26 cellular contexts compared by ENCODE assay signal in genomic region chr13:101811881-101812280, GRCh38.
"Had no signal": no experiment of that assay in that cellular context is flagged by ENCODE, and none has a peak within 500 bp of the region (broad histone marks: within the 10 kb centered on the region; RNA-seq: fewer than 3 reads in every experiment).

No MANE protein-coding gene starts in this region.

- DNase-seq: stimulated activated CD4-positive, alpha-beta T cell treated with anti-CD3 and anti-CD28 coated beads, Interleukin-2, amount 100 ng/mL, for 48 hours; stimulated activated CD4-positive, alpha-beta T cell treated with anti-CD3 and anti-CD28 coated beads, Interleukin-4, amount 100 ng/mL, for 1 hour; stimulated activated CD4-positive, alpha-beta T cell treated with anti-CD3 and anti-CD28 coated beads, Interleukin-4, amount 100 ng/mL, for 24 hours; stimulated activated CD4-positive, alpha-beta T cell treated with anti-CD3 and anti-CD28 coated beads, Interleukin-4, amount 100 ng/mL, for 4 hours; stimulated activated CD8-positive, alpha-beta memory T cell treated with anti-CD3 and anti-CD28 coated beads, Interleukin-4, amount 100 ng/mL, for 48 hours; stimulated activated naive B cell treated with anti-CD40 and anti-IgM and Interleukin-4, amounts not matched to agents 10 μg/mL and 1 μg/mL and 100 μg/mL, for 72 hours; stimulated activated naive CD4-positive, alpha-beta T cell; stimulated activated naive CD4-positive, alpha-beta T cell treated with Interleukin-2 at 50 U/mL for 16 hours; stimulated activated naive CD8-positive, alpha-beta T cell treated with anti-CD3 and anti-CD28 coated beads, Interleukin-15, amount 100 ng/mL, for 72 hours; stimulated activated naive CD8-positive, alpha-beta T cell treated with anti-CD3 and anti-CD28 coated beads, Interleukin-15, Interleukin-2, amounts not matched to agents 100 U/mL and 50 U/mL, for 24 hours; stomach; substantia nigra; testis; thyroid gland; tibial artery; transverse colon; trophoblast cell; upper lobe of left lung; upper lobe of right lung; uterus had no signal

- ATAC-seq: stimulated activated effector memory CD8-positive, alpha-beta T cell treated with anti-CD3 and anti-CD28 coated beads, Interleukin-12 subunit alpha, Interleukin-12 subunit beta, amount 100 ng/mL, for 72 hours; stimulated activated memory B cell treated with anti-CD40 and anti-IgM and Interleukin-4, amounts not matched to agents 10 μg/mL and 1 μg/mL and 100 μg/mL, for 72 hours; stimulated activated naive B cell treated with anti-CD40 and anti-IgM and Interleukin-4, amounts not matched to agents 10 μg/mL and 1 μg/mL and 100 μg/mL, for 72 hours; stimulated activated naive CD8-positive, alpha-beta T cell treated with anti-CD3 and anti-CD28 coated beads, Interleukin-15, amount 100 ng/mL, for 72 hours; stimulated activated naive CD8-positive, alpha-beta T cell treated with anti-CD3 and anti-CD28 coated beads, Interleukin-15, Interleukin-2, amounts not matched to agents 100 U/mL and 50 U/mL, for 24 hours; upper lobe of right lung had no signal

- H3K36me3 ChIP-seq: stomach, suprapubic skin, thoracic aorta, thyroid gland, tibial artery, tibial nerve, transverse colon, upper lobe of left lung, upper lobe of right lung, uterus, vagina had no signal

- H3K4me3 ChIP-seq: stomach, suprapubic skin, testis, thoracic aorta, thyroid gland, tibial artery, tibial nerve, transverse colon, upper lobe of left lung, upper lobe of right lung, uterus, vagina had no signal

- H3K9me3 ChIP-seq: stomach, suprapubic skin, testis, thoracic aorta, thyroid gland, tibial artery, tibial nerve, transverse colon, upper lobe of left lung, upper lobe of right lung, uterus, vagina had no signal

- H3K27me3 ChIP-seq: stomach, suprapubic skin, testis, thyroid gland, tibial artery, tibial nerve, transverse colon, upper lobe of left lung, upper lobe of right lung, uterus, vagina had no signal

- H3K27ac ChIP-seq: stomach, suprapubic skin, testis, thoracic aorta, thyroid gland, tibial artery, tibial nerve, transverse colon, upper lobe of left lung, upper lobe of right lung, uterus, vagina had no signal

- H3K4me1 ChIP-seq: stomach, suprapubic skin, testis, thyroid gland, tibial artery, tibial nerve, transverse colon, upper lobe of left lung, upper lobe of right lung, uterus, vagina had no signal
